Comparison of ENCODE assay signal across 15 cellular contexts in the genomic region with DNA sequence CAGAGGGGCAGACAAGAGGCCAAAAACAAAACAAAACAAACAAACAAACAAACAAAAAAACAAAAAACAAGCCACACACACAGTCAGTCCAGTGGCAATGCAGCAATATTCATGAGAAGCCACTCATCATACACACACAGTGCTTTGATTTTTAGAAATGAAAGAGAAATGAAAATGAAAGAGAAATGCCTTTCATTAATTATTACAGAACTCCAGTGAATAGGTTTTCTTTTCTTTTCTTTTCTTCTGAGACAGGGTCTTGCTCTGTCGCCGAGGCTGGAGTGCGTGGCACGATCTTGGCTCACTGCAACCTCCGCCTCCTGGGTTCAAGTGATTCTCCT.
DNase-seq lines count a peak whose midpoint lies in the region; ATAC-seq lines count a peak whose summit lies in the region.
"Had no signal": no experiment of that assay in that cellular context is flagged by ENCODE, and none has a peak within 500 bp of the region (broad histone marks: within the 10 kb centered on the region; RNA-seq: fewer than 3 reads in every experiment).

No MANE protein-coding gene starts in this region.

- H3K4me1 ChIP-seq in mucosa of stomach (ENCODE audit: control insufficient read depth, insufficient read depth, low read length) = peaks cover 17% of the 10 kb centered on the region
- H3K4me1 ChIP-seq: testis had no signal

- DNase-seq in NCI-H187 treated with DMSO at 0.1 percent for 48 hours (lab: John Stamatoyannopoulos, UW) = no peak
- no peak for DNase-seq in activated T-cell treated with anti-CD3 and anti-CD28 coated beads, Interleukin-2, amount 50 U/mL, for 1 hour
- no peak for DNase-seq in NCI-H146 (lab: John Stamatoyannopoulos, UW)
- DNase-seq: activated CD8-positive, alpha-beta memory T cell treated with anti-CD3 and anti-CD28 coated beads, Interleukin-2, amount 50 U/mL, for 48 hours; hypothalamus; KBM-7; NCI-H2171; Peyer's patch; right cardiac atrium; testis had no signal

- no peaks in the 10 kb centered on the region for H3K27me3 ChIP-seq in mucosa of stomach (ENCODE audit: control insufficient read depth, insufficient read depth, low read length)
- H3K27me3 ChIP-seq: Peyer's patch, testis had no signal

- H3K9me3 ChIP-seq in mucosa of stomach (ENCODE audit: control insufficient read depth, low read length) = no peaks in the 10 kb centered on the region
- H3K9me3 ChIP-seq: Peyer's patch, testis had no signal

- peak overlapping the region; percentile 5 for H3K9ac ChIP-seq in mucosa of stomach (ENCODE audit: low read length)

- H3K36me3 ChIP-seq in mucosa of stomach (ENCODE audit: control insufficient read depth, insufficient read depth, low read length) = no peaks in the 10 kb centered on the region
- H3K36me3 ChIP-seq: Peyer's patch had no signal

- ATAC-seq in GM18517 (IDR thresholded peaks at IDR 0.05; ENCODE audit: unreplicated experiment) (peak; percentile 67), GM21529 (IDR thresholded peaks at IDR 0.05; ENCODE audit: unreplicated experiment) (peak; percentile 46), HG03354 (IDR thresholded peaks at IDR 0.05; ENCODE audit: poor library complexity, severe bottlenecking, unreplicated experiment) (peak; percentile 84), HG03457 (IDR thresholded peaks at IDR 0.05; ENCODE audit: unreplicated experiment) (no peak)
- ATAC-seq: right cardiac atrium had no signal

- H3K4me3 ChIP-seq in mucosa of stomach (ENCODE audit: low read length) = no peak overlapping the region
- H3K4me3 ChIP-seq: Peyer's patch, testis had no signal
